In genomic region chr12:113467514-113468364, GRCh38 we compare ENCODE assay signal across 11 cellular contexts. TPM values are rescaled to one million over a fixed set of nuclear protein-coding genes. Genes with fewer than 3 reads are reported as not detected.
A peak's percentile ranks its signal among the peaks of the same experiment; 100 is the strongest.
DNase-seq lines count a peak whose midpoint lies in the region; ATAC-seq, FAIRE-seq and TF ChIP-seq lines count a peak whose summit lies in the region.
"Had no signal": no experiment of that assay in that cellular context is flagged by ENCODE, and none has a peak within 500 bp of the region (broad histone marks: within the 10 kb centered on the region; RNA-seq: fewer than 3 reads in every experiment).

No MANE protein-coding gene starts in this region.

- no peak overlapping the region for H3K9ac ChIP-seq in SK-N-SH
- no peak overlapping the region for H3K9ac ChIP-seq in kidney (ENCODE audit: low read length in 2 of 2)

- TF ChIP-seq EP300 in SK-N-SH (IDR thresholded peaks at IDR 0.05; ENCODE audit: borderline replicate concordance in 1 of 2, low read depth in 1 of 2, low read length in 1 of 2), result no peak
- no peak for TF ChIP-seq EP300 in stomach (IDR thresholded peaks at IDR 0.05)

- H3K9me3 Mint-ChIP-seq in activated naive CD8-positive, alpha-beta T cell treated with anti-CD3 and anti-CD28 coated beads for 36 hours, result no peaks in the 10 kb centered on the region
- peaks cover 0 to 4% (median 0%) of the 10 kb centered on the region in 8 donors for H3K9me3 Mint-ChIP-seq in CD4-positive, alpha-beta memory T cell

- H3K27me3 Mint-ChIP-seq in activated naive CD8-positive, alpha-beta T cell treated with anti-CD3 and anti-CD28 coated beads for 36 hours, result peaks cover 92% of the 10 kb centered on the region
- H3K27me3 Mint-ChIP-seq in CD4-positive, alpha-beta memory T cell, result peaks cover 44 to 51% of the 10 kb centered on the region in 2 donors

- TF ChIP-seq CTCF in SK-N-SH (IDR thresholded peaks at IDR 0.05) (no peak), kidney (IDR thresholded peaks at IDR 0.05; ENCODE audit: borderline replicate concordance, extremely low read depth, insufficient read depth) (no peak), stomach (IDR thresholded peaks at IDR 0.05) (no peak)

- peaks cover 29% of the 10 kb centered on the region for H3K4me1 Mint-ChIP-seq in activated naive CD8-positive, alpha-beta T cell treated with anti-CD3 and anti-CD28 coated beads for 36 hours
- peaks cover 15 to 34% (median 22%) of the 10 kb centered on the region in 4 donors for H3K4me1 Mint-ChIP-seq in CD4-positive, alpha-beta memory T cell

- CTCF ChIA-PET in SK-N-SH (lab: Yijun Ruan, JAX), result interaction anchor here (1.1 to 1.9 kb wide), 2 partner anchors 10 to 11 kb away, joined by 4 to 5 read pairs; no protein-coding TSS in a partner anchor
- CTCF ChIA-PET in CD4-positive, alpha-beta memory T cell (lab: Charles Lee; ENCODE audit: partially characterized antibody), result no interaction called here

- POLR2A ChIA-PET in SK-N-SH (lab: Yijun Ruan, JAX), result no interaction called here
- POLR2A ChIA-PET in CD4-positive, alpha-beta memory T cell (lab: Charles Lee; ENCODE audit: partially characterized antibody), result no interaction called here

- H3K9me3 ChIP-seq in SK-N-SH (no peaks in the 10 kb centered on the region), kidney (ENCODE audit: control insufficient read depth in 1 of 2, low read length in 2 of 2) (no peaks in the 10 kb centered on the region), stomach (no peaks in the 10 kb centered on the region)
- H3K9me3 ChIP-seq in CD4-positive, alpha-beta memory T cell (ENCODE audit: control insufficient read depth in 1 of 2, low read length in 2 of 2), result no peaks in the 10 kb centered on the region

- intact Hi-C loops in kidney (cut with DNase I), result loop anchor here (10.0 kb wide), 1 partner anchor 447 kb away; no protein-coding TSS in a partner anchor
- intact Hi-C loops in stomach (cut with DNase I; ENCODE audit: low total_unique reads), result loop anchor here (10.0 kb wide), 1 partner anchor 447 kb away; no protein-coding TSS in a partner anchor
- intact Hi-C loops in CD4-positive, alpha-beta memory T cell (cut with micrococcal nuclease), result no loop called here

- no peaks in the 10 kb centered on the region for H3K36me3 Mint-ChIP-seq in activated naive CD8-positive, alpha-beta T cell treated with anti-CD3 and anti-CD28 coated beads for 36 hours
- no peaks in the 10 kb centered on the region for H3K36me3 Mint-ChIP-seq in CD4-positive, alpha-beta memory T cell

- no peak for ATAC-seq in SK-N-SH treated with all-trans-retinoic acid at 6 μM for 48 hours

- no peak overlapping the region for H3K27ac Mint-ChIP-seq in activated naive CD8-positive, alpha-beta T cell treated with anti-CD3 and anti-CD28 coated beads for 36 hours
- no peak overlapping the region for H3K27ac Mint-ChIP-seq in CD4-positive, alpha-beta memory T cell

- DNase-seq in SK-N-SH, result peak; percentile 29
- DNase-seq in activated naive CD8-positive, alpha-beta T cell treated with anti-CD3 and anti-CD28 coated beads for 36 hours, result no peak
- peak; percentile 70 for DNase-seq in kidney
- no peak for DNase-seq in stomach
- DNase-seq in stimulated activated CD4-positive, alpha-beta T cell treated with anti-CD3 and anti-CD28 coated beads, Interleukin-4, amount 100 ng/mL, for 1 hour, result no peak
- DNase-seq in CD4-positive, alpha-beta memory T cell, result no peak
- no peak for DNase-seq in RKO (ENCODE audit: low spot score)
- DNase-seq: cortex of kidney, T-helper 9 cell had no signal

- H2AFZ ChIP-seq in SK-N-SH (ENCODE audit: low read depth), result no peak overlapping the region

- no peak for TF ChIP-seq RAD21 in SK-N-SH (IDR thresholded peaks at IDR 0.05; ENCODE audit: low read length)

- peak overlapping the region; percentile 29 for H3K4me3 Mint-ChIP-seq in activated naive CD8-positive, alpha-beta T cell treated with anti-CD3 and anti-CD28 coated beads for 36 hours
- peak overlapping the region in 3 of 8 donors; percentile 36 to 68 (median 62) for H3K4me3 Mint-ChIP-seq in CD4-positive, alpha-beta memory T cell

- 2% methylated on average over 10 of the region's 78 CpGs for WGBS in SK-N-SH (ENCODE audit: low lambda C conversion rate)
- 0 to 2% (median 2%) methylated on average over 29 to 78 of the region's 78 CpGs for WGBS in stomach, 5 donors

- H3K27me3 ChIP-seq in SK-N-SH (ENCODE audit: insufficient read depth) (peaks cover 100% of the 10 kb centered on the region), stomach (peaks cover 45 to 100% (median 100%) of the 10 kb centered on the region in 3 donors)
- peaks cover 37% of the 10 kb centered on the region for H3K27me3 ChIP-seq in CD4-positive, alpha-beta memory T cell (ENCODE audit: insufficient read depth, low read length)

- no peak for FAIRE-seq in kidney (lab: Jason Lieb, UNC)

- no peaks in the 10 kb centered on the region for H3K79me2 ChIP-seq in SK-N-SH (ENCODE audit: insufficient read depth)

- no peaks in the 10 kb centered on the region; a peak in 1 of 4 replicates for H3K4me1 ChIP-seq in SK-N-SH (ENCODE audit: control insufficient read depth in 1 of 2, insufficient read depth in 2 of 2, low read depth in 1 of 2, low read length in 1 of 2)
- peaks cover 0 to 11% of the 10 kb centered on the region in 2 donors for H3K4me1 ChIP-seq in kidney (ENCODE audit: control insufficient read depth in 1 of 2, insufficient read depth in 1 of 2, low read depth in 1 of 2, low read length in 2 of 2)
- H3K4me1 ChIP-seq in stomach, result peaks cover 44 to 75% (median 57%) of the 10 kb centered on the region in 4 donors
- H3K4me1 ChIP-seq in CD4-positive, alpha-beta memory T cell (ENCODE audit: insufficient read depth, low read length), result peaks cover 36% of the 10 kb centered on the region

- H3K4me3 ChIP-seq in SK-N-SH (ENCODE audit: low read depth in 2 of 2, low read length in 1 of 2), result peak overlapping the region in 1 of 2 experiments; percentile 29; a peak in 1 of 4 replicates
- no peak overlapping the region for H3K4me3 ChIP-seq in kidney (ENCODE audit: low read length in 2 of 2)
- H3K4me3 ChIP-seq in stomach, result peak overlapping the region; percentile 23 to 50 (median 42)
- H3K4me3 ChIP-seq in CD4-positive, alpha-beta memory T cell (ENCODE audit: low read length in 2 of 2), result no peak overlapping the region

- no peak overlapping the region for H3K27ac ChIP-seq in SK-N-SH (ENCODE audit: low read depth in 2 of 2, low read length in 1 of 2)
- no peak overlapping the region for H3K27ac ChIP-seq in kidney (ENCODE audit: low read depth in 2 of 2, low read length in 2 of 2)
- no peak overlapping the region for H3K27ac ChIP-seq in stomach
- H3K27ac ChIP-seq in CD4-positive, alpha-beta memory T cell (ENCODE audit: low read depth, low read length), result no peak overlapping the region
- H3K27ac ChIP-seq: C4-2B had no signal

- no peaks in the 10 kb centered on the region for H3K9me2 ChIP-seq in SK-N-SH

- TF ChIP-seq POLR2A in stomach (IDR thresholded peaks at IDR 0.05), result no peak

- no peaks in the 10 kb centered on the region for H3K36me3 ChIP-seq in SK-N-SH (replicated peaks in 1 of 2; ENCODE audit: control insufficient read depth in 1 of 2, insufficient read depth in 2 of 2, low read length in 1 of 2)
- no peaks in the 10 kb centered on the region for H3K36me3 ChIP-seq in kidney (ENCODE audit: control insufficient read depth in 1 of 2, insufficient read depth in 2 of 2, low read length in 2 of 2)
- H3K36me3 ChIP-seq in stomach, result no peaks in the 10 kb centered on the region
- H3K36me3 ChIP-seq in CD4-positive, alpha-beta memory T cell (ENCODE audit: insufficient read depth, low read length), result no peaks in the 10 kb centered on the region

- H4K20me1 ChIP-seq in SK-N-SH (ENCODE audit: insufficient read depth), result peaks cover 12% of the 10 kb centered on the region; the same call in 1 of the 2 replicates

- peak overlapping the region; percentile 50 for H3K4me2 ChIP-seq in SK-N-SH

- no peaks in the 10 kb centered on the region for H3F3A ChIP-seq in SK-N-SH (replicated peaks; ENCODE audit: insufficient read depth)

TF ChIP-seq in SK-N-SH, 30 proteins besides CTCF, POLR2A, EP300 and RAD21:
- TF ChIP-seq EZH2phosphoT487 (IDR thresholded peaks at IDR 0.05; ENCODE audit: borderline replicate concordance, low read depth), result 0 out of 2 replicates have a peak, but pooled peaks have one; percentile 60
- no peak for TF ChIP-seq FOXJ3 (CRISPR knock-in tag; IDR thresholded peaks at IDR 0.05)

TF ChIP-seq in SK-N-SH treated with all-trans-retinoic acid at 6 μM for 48 hours, 23 proteins besides CTCF, POLR2A, EP300 and RAD21:
- no peak for TF ChIP-seq ZNF8 (CRISPR knock-in tag; IDR thresholded peaks at IDR 0.05)
- TF ChIP-seq ESRRG (CRISPR knock-in tag; IDR thresholded peaks at IDR 0.05), result no peak

RNA-seq across cellular contexts. Expression of gene LHX5, which starts 3.9 kb away (rescaled TPM):
- not detected in 2 replicates for polyA plus RNA-seq in SK-N-SH (2012; rRNA removed)
- not detected in 2 replicates for polyA plus RNA-seq in SK-N-SH (2012; cell fraction: cytosol; rRNA removed)
- 0.01 TPM in 1 of 2 replicates, not detected in the other for polyA plus RNA-seq in SK-N-SH (2012; cell fraction: nucleus; rRNA removed)
- total RNA-seq in activated naive CD8-positive, alpha-beta T cell treated with anti-CD3 and anti-CD28 coated beads for 36 hours, result not detected
- not detected for total RNA-seq in kidney
- not detected for polyA plus RNA-seq in kidney (ENCODE audit: insufficient read depth, low read depth, low replicate concordance)
- under 1 TPM in 2 of 5 donors, not detected in 3; 0.29 to 0.45 TPM for total RNA-seq in stomach
- polyA plus RNA-seq in stomach, result 1 to 10 TPM in 1 of 3 donors, under 1 TPM in 2; 0.43 to 1.4 (median 0.61) TPM
- total RNA-seq in CD4-positive, alpha-beta memory T cell, result not detected
- not detected for polyA plus RNA-seq in CD4-positive, alpha-beta memory T cell

RNA-seq across cellular contexts. Expression of gene SDSL, which starts 45.6 kb away (rescaled TPM):
- polyA plus RNA-seq in SK-N-SH (2012; rRNA removed) (32.4 and 33.7 TPM in 2 replicates), kidney (ENCODE audit: insufficient read depth, low read depth, low replicate concordance) (116 TPM), stomach (10 to 100 TPM; 11.8 to 19.6 (median 13.9) TPM)
- polyA plus RNA-seq in SK-N-SH (2012; cell fraction: cytosol; rRNA removed), result 16.7 and 24.6 TPM in 2 replicates
- 28.1 and 36.0 TPM in 2 replicates for polyA plus RNA-seq in SK-N-SH (2012; cell fraction: nucleus; rRNA removed)
- under 1 TPM; 0.25 to 0.36 TPM for total RNA-seq in activated naive CD8-positive, alpha-beta T cell treated with anti-CD3 and anti-CD28 coated beads for 36 hours
- total RNA-seq in kidney (22.8 TPM), stomach (10 to 100 TPM in 2 of 5 donors, 1 to 10 TPM in 1, not detected in 2; 5.9 to 27.2 (median 16.2) TPM)
- total RNA-seq in CD4-positive, alpha-beta memory T cell, result 1 to 10 TPM in 1 of 2 experiments, under 1 TPM in 1; 0.67 to 1.1 TPM
- polyA plus RNA-seq in CD4-positive, alpha-beta memory T cell, result not detected

Comparison
In these comparisons a context has a peak if more than half of its experiments do, and no peak if none do; other contexts are left out.
1. DNase-seq: peak in SK-N-SH (single experiment) and kidney (single experiment); none in activated naive CD8-positive, alpha-beta T cell treated with anti-CD3 and anti-CD28 coated beads for 36 hours (single experiment), stomach (single experiment), stimulated activated CD4-positive, alpha-beta T cell treated with anti-CD3 and anti-CD28 coated beads, Interleukin-4, amount 100 ng/mL, for 1 hour (single experiment), CD4-positive, alpha-beta memory T cell (0 of 5) and RKO (single experiment).
2. H3K4me3 ChIP-seq: peak in stomach (4 of 4); none in kidney (0 of 2) and CD4-positive, alpha-beta memory T cell (0 of 2).